Comparison of ENCODE assay signal across 31 cellular contexts in the genomic region with DNA sequence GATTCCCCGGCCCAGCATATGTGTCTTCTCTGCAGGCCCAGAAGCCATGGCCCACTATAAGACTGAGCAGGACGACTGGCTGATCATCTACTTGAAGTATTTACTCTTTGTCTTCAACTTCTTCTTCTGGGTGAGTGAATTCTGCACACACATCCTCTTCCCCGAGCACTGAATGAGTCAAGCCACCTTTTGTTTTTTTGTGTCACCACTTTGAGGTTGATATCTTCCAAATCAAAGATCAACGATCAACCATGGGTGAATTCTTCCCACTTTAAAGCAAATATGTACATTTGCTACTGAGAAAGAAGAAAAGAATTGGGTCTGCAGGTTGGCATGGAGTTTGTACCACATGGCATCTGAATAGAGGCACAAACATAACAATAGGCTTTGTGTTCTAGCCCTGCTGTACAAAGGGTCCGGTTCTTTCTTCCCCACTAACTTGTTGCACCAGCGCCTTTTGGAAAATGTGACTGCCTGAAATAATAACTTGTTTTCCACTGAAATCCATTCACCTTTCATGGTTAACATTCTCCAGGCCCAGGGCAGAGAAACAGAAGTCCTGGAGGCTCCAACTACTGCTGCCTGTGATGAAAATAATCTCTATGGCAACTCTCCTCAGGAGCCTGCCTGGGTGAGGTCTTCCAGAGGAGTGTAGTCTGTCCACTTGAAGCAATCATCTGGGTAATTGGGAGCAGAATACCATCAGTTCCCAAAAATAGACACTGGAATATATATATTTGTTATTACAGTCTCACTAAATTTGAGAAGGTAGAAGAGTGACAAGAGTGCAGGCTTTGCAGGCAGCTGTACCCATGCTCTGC. TPM values are rescaled to one million over a fixed set of nuclear protein-coding genes. Genes with fewer than 3 reads are reported as not detected.
A peak's percentile ranks its signal among the peaks of the same experiment; 100 is the strongest.
DNase-seq lines count a peak whose midpoint lies in the region; ATAC-seq and TF ChIP-seq lines count a peak whose summit lies in the region.
"Had no signal": no experiment of that assay in that cellular context is flagged by ENCODE, and none has a peak within 500 bp of the region (broad histone marks: within the 10 kb centered on the region; RNA-seq: fewer than 3 reads in every experiment).

No MANE protein-coding gene starts in this region.

- H3K4me3 ChIP-seq in naive thymus-derived CD4-positive, alpha-beta T cell (ENCODE audit: low read length), result no peak overlapping the region
- H3K4me3 ChIP-seq: Peyer's patch, SJCRH30, smooth muscle cell, tibial artery had no signal

- no peaks in the 10 kb centered on the region for H3K36me3 ChIP-seq in naive thymus-derived CD4-positive, alpha-beta T cell (ENCODE audit: control insufficient read depth in 2 of 3, insufficient read depth in 3 of 3, low read length in 3 of 3)
- H3K36me3 ChIP-seq: BE2C, Peyer's patch, SJCRH30, tibial artery had no signal

- no peak overlapping the region for H3K4me3 Mint-ChIP-seq in stimulated activated naive CD8-positive, alpha-beta T cell treated with anti-CD3 and anti-CD28 coated beads, Interleukin-15, amount 100 ng/mL, for 72 hours
- peak overlapping the region; percentile 4 for H3K4me3 Mint-ChIP-seq in glutamatergic neuron (ENCODE audit: unreplicated experiment)
- no peak overlapping the region for H3K4me3 Mint-ChIP-seq in naive thymus-derived CD4-positive, alpha-beta T cell
- H3K4me3 Mint-ChIP-seq in activated T-cell treated with anti-CD3 and anti-CD28 coated beads, Interleukin-2, amount 50 U/mL, for 4 hours, result no peak overlapping the region
- H3K4me3 Mint-ChIP-seq: activated CD8-positive, alpha-beta memory T cell treated with anti-CD3 and anti-CD28 coated beads, Interleukin-2, amount 10 ng/mL, durations not matched to agents 7 days and 5 days; activated naive CD8-positive, alpha-beta T cell treated with anti-CD3 and anti-CD28 coated beads, Interleukin-2, amount 50 U/mL, for 24 hours; CD8-positive, alpha-beta T cell; central memory CD8-positive, alpha-beta T cell; dendritic cell treated with granulocyte-macrophage colony-stimulating factor and Interleukin-4, amounts not matched to agents 40 ng/mL and 50 ng/mL, for 4 days; endodermal cell; nephron; stimulated activated naive CD8-positive, alpha-beta T cell treated with anti-CD3 and anti-CD28 coated beads, Interleukin-15, Interleukin-2, amounts not matched to agents 100 ng/mL and 50 ng/mL, for 24 hours had no signal

- no peak for TF ChIP-seq CTCF in glutamatergic neuron (IDR thresholded peaks at IDR 0.05; ENCODE audit: partially characterized antibody, unreplicated experiment)
- no peak for TF ChIP-seq CTCF in GM10266 (IDR thresholded peaks at IDR 0.05; ENCODE audit: control insufficient read depth, insufficient read depth, low read depth, missing control alignments)

- intact Hi-C loops in naive thymus-derived CD4-positive, alpha-beta T cell (cut with micrococcal nuclease), result no loop called here

- H3K36me3 Mint-ChIP-seq in glutamatergic neuron (ENCODE audit: unreplicated experiment), result peaks cover 21% of the 10 kb centered on the region
- no peaks in the 10 kb centered on the region for H3K36me3 Mint-ChIP-seq in naive thymus-derived CD4-positive, alpha-beta T cell
- H3K36me3 Mint-ChIP-seq in activated T-cell treated with anti-CD3 and anti-CD28 coated beads, Interleukin-2, amount 50 U/mL, for 4 hours (ENCODE audit: insufficient read depth), result no peaks in the 10 kb centered on the region
- H3K36me3 Mint-ChIP-seq: activated CD8-positive, alpha-beta memory T cell treated with anti-CD3 and anti-CD28 coated beads, Interleukin-2, amount 10 ng/mL, durations not matched to agents 7 days and 5 days; CD8-positive, alpha-beta T cell had no signal

- no peaks in the 10 kb centered on the region for H3K4me1 Mint-ChIP-seq in stimulated activated naive CD8-positive, alpha-beta T cell treated with anti-CD3 and anti-CD28 coated beads, Interleukin-15, amount 100 ng/mL, for 72 hours
- H3K4me1 Mint-ChIP-seq in glutamatergic neuron (ENCODE audit: low read depth, unreplicated experiment), result peaks cover 5% of the 10 kb centered on the region
- peaks cover 0 to 6% (median 0%) of the 10 kb centered on the region in 7 donors for H3K4me1 Mint-ChIP-seq in naive thymus-derived CD4-positive, alpha-beta T cell
- no peaks in the 10 kb centered on the region for H3K4me1 Mint-ChIP-seq in activated T-cell treated with anti-CD3 and anti-CD28 coated beads, Interleukin-2, amount 50 U/mL, for 4 hours (ENCODE audit: low read depth)
- H3K4me1 Mint-ChIP-seq: nephron had no signal

- CTCF ChIA-PET in naive thymus-derived CD4-positive, alpha-beta T cell (lab: Charles Lee), result no interaction called here

- POLR2A ChIA-PET in naive thymus-derived CD4-positive, alpha-beta T cell (lab: Charles Lee), result no interaction called here

- H3K27ac Mint-ChIP-seq in stimulated activated naive CD8-positive, alpha-beta T cell treated with anti-CD3 and anti-CD28 coated beads, Interleukin-15, amount 100 ng/mL, for 72 hours, result no peak overlapping the region
- H3K27ac Mint-ChIP-seq in glutamatergic neuron (ENCODE audit: unreplicated experiment), result no peak overlapping the region
- H3K27ac Mint-ChIP-seq in naive thymus-derived CD4-positive, alpha-beta T cell, result no peak overlapping the region
- H3K27ac Mint-ChIP-seq: activated CD8-positive, alpha-beta memory T cell treated with anti-CD3 and anti-CD28 coated beads, Interleukin-2, amount 10 ng/mL, durations not matched to agents 7 days and 5 days; activated naive CD8-positive, alpha-beta T cell treated with anti-CD3 and anti-CD28 coated beads, Interleukin-2, amount 50 U/mL, for 24 hours; CD8-positive, alpha-beta T cell; dendritic cell treated with granulocyte-macrophage colony-stimulating factor and Interleukin-4, amounts not matched to agents 40 ng/mL and 50 ng/mL, for 4 days; endodermal cell; nephron; stimulated activated naive CD8-positive, alpha-beta T cell treated with anti-CD3 and anti-CD28 coated beads, Interleukin-15, Interleukin-2, amounts not matched to agents 100 ng/mL and 50 ng/mL, for 24 hours had no signal

- peak; percentile 19 for ATAC-seq in stimulated activated naive CD8-positive, alpha-beta T cell treated with anti-CD3 and anti-CD28 coated beads, Interleukin-15, Interleukin-2, amounts not matched to agents 100 U/mL and 50 U/mL, for 24 hours
- ATAC-seq in stimulated activated naive CD8-positive, alpha-beta T cell treated with anti-CD3 and anti-CD28 coated beads, Interleukin-15, amount 100 ng/mL, for 72 hours, result no peak
- ATAC-seq in naive thymus-derived CD4-positive, alpha-beta T cell, result no peak
- ATAC-seq in activated T-cell treated with anti-CD3 and anti-CD28 coated beads, Interleukin-2, amount 50 U/mL, for 4 hours, result no peak
- ATAC-seq: activated CD8-positive, alpha-beta memory T cell treated with anti-CD3 and anti-CD28 coated beads, Interleukin-2, amount 10 ng/mL, durations not matched to agents 7 days and 5 days; activated naive CD8-positive, alpha-beta T cell treated with anti-CD3 and anti-CD28 coated beads, Interleukin-2, amount 50 U/mL, for 24 hours; CD8-positive, alpha-beta T cell; HCT116 had no signal

- H3K27me3 ChIP-seq in naive thymus-derived CD4-positive, alpha-beta T cell (ENCODE audit: control insufficient read depth in 2 of 2, insufficient read depth in 2 of 2, low read length in 2 of 2), result no peaks in the 10 kb centered on the region
- H3K27me3 ChIP-seq: BE2C, Peyer's patch, SJCRH30 had no signal

- H3K9me3 ChIP-seq in naive thymus-derived CD4-positive, alpha-beta T cell (ENCODE audit: control insufficient read depth in 2 of 3, low read length in 3 of 3), result no peaks in the 10 kb centered on the region
- H3K9me3 ChIP-seq: BE2C, Peyer's patch, SJCRH30, tibial artery had no signal

- DNase-seq in stimulated activated naive CD8-positive, alpha-beta T cell treated with anti-CD3 and anti-CD28 coated beads, Interleukin-15, Interleukin-2, amounts not matched to agents 100 U/mL and 50 U/mL, for 24 hours, result no peak
- no peak for DNase-seq in stimulated activated naive CD8-positive, alpha-beta T cell treated with anti-CD3 and anti-CD28 coated beads, Interleukin-15, amount 100 ng/mL, for 72 hours
- DNase-seq in glutamatergic neuron, result no peak
- peak; percentile 64 for DNase-seq in midbrain (lab: John Stamatoyannopoulos, UW)
- DNase-seq in GM10266 (ENCODE audit: extremely low spot score), result no peak
- DNase-seq in RPMI8226, result no peak
- no peak for DNase-seq in naive thymus-derived CD4-positive, alpha-beta T cell
- DNase-seq in activated T-cell treated with anti-CD3 and anti-CD28 coated beads, Interleukin-2, amount 50 U/mL, for 4 hours, result no peak
- DNase-seq: ACHN; activated CD4-positive, alpha-beta T cell treated with anti-CD3 and anti-CD28 coated beads, Interleukin-2, amount 50 U/mL, for 4 hours; activated CD4-positive, CD25-positive, alpha-beta regulatory T cell; activated CD8-positive, alpha-beta memory T cell treated with anti-CD3 and anti-CD28 coated beads, Interleukin-2, amount 10 ng/mL, durations not matched to agents 7 days and 5 days; activated naive CD8-positive, alpha-beta T cell treated with anti-CD3 and anti-CD28 coated beads, Interleukin-2, amount 50 U/mL, for 24 hours; activated T-cell treated with anti-CD3 and anti-CD28 coated beads, Interleukin-2, amount 50 U/mL, for 48 hours; BE2C; CD8-positive, alpha-beta T cell; DMS 273 treated with DMSO at 0.1 percent for 48 hours; endodermal cell; NCI-H446; NCI-H774; retina; SJCRH30; tibial artery had no signal

- H3K27me3 Mint-ChIP-seq in stimulated activated naive CD8-positive, alpha-beta T cell treated with anti-CD3 and anti-CD28 coated beads, Interleukin-15, amount 100 ng/mL, for 72 hours, result peaks cover 20% of the 10 kb centered on the region
- H3K27me3 Mint-ChIP-seq in glutamatergic neuron (ENCODE audit: unreplicated experiment), result no peaks in the 10 kb centered on the region
- peaks cover 0 to 14% (median 6%) of the 10 kb centered on the region in 5 donors for H3K27me3 Mint-ChIP-seq in naive thymus-derived CD4-positive, alpha-beta T cell
- peaks cover 6% of the 10 kb centered on the region for H3K27me3 Mint-ChIP-seq in activated T-cell treated with anti-CD3 and anti-CD28 coated beads, Interleukin-2, amount 50 U/mL, for 4 hours (ENCODE audit: low read depth)
- H3K27me3 Mint-ChIP-seq: stimulated activated naive CD8-positive, alpha-beta T cell treated with anti-CD3 and anti-CD28 coated beads, Interleukin-15, Interleukin-2, amounts not matched to agents 100 ng/mL and 50 ng/mL, for 24 hours had no signal

- no peaks in the 10 kb centered on the region for H3K4me1 ChIP-seq in naive thymus-derived CD4-positive, alpha-beta T cell (ENCODE audit: control insufficient read depth in 2 of 2, insufficient read depth in 2 of 2, low read length in 2 of 2)
- H3K4me1 ChIP-seq: BE2C, Peyer's patch, tibial artery had no signal

- no peaks in the 10 kb centered on the region for H3K9me3 Mint-ChIP-seq in stimulated activated naive CD8-positive, alpha-beta T cell treated with anti-CD3 and anti-CD28 coated beads, Interleukin-15, amount 100 ng/mL, for 72 hours
- H3K9me3 Mint-ChIP-seq in glutamatergic neuron (ENCODE audit: unreplicated experiment), result peaks cover 6% of the 10 kb centered on the region
- peaks cover 0 to 1% (median 0%) of the 10 kb centered on the region in 11 donors for H3K9me3 Mint-ChIP-seq in naive thymus-derived CD4-positive, alpha-beta T cell
- H3K9me3 Mint-ChIP-seq in activated T-cell treated with anti-CD3 and anti-CD28 coated beads, Interleukin-2, amount 50 U/mL, for 4 hours, result no peaks in the 10 kb centered on the region
- H3K9me3 Mint-ChIP-seq: activated naive CD8-positive, alpha-beta T cell treated with anti-CD3 and anti-CD28 coated beads, Interleukin-2, amount 50 U/mL, for 24 hours; CD8-positive, alpha-beta T cell; central memory CD8-positive, alpha-beta T cell; dendritic cell treated with granulocyte-macrophage colony-stimulating factor and Interleukin-4, amounts not matched to agents 40 ng/mL and 50 ng/mL, for 4 days; nephron; stimulated activated naive CD8-positive, alpha-beta T cell treated with anti-CD3 and anti-CD28 coated beads, Interleukin-15, Interleukin-2, amounts not matched to agents 100 ng/mL and 50 ng/mL, for 24 hours had no signal

- H3K27ac ChIP-seq in naive thymus-derived CD4-positive, alpha-beta T cell (ENCODE audit: low read depth, low read length), result no peak overlapping the region
- H3K27ac ChIP-seq: SJCRH30, tibial artery had no signal

RNA-seq across cellular contexts. Expression of a gene that starts 27.6 kb away (rescaled TPM):
- total RNA-seq in glutamatergic neuron (ENCODE audit: unreplicated experiment), result 31.0 TPM
- not detected for total RNA-seq in naive thymus-derived CD4-positive, alpha-beta T cell
- not detected for polyA plus RNA-seq in naive thymus-derived CD4-positive, alpha-beta T cell
- total RNA-seq in activated T-cell treated with anti-CD3 and anti-CD28 coated beads, Interleukin-2, amount 50 U/mL, for 4 hours, result not detected
- total RNA-seq: activated CD8-positive, alpha-beta memory T cell treated with anti-CD3 and anti-CD28 coated beads, Interleukin-2, amount 10 ng/mL, durations not matched to agents 7 days and 5 days; CD8-positive, alpha-beta T cell; T-helper 1 cell treated with Interleukin-12 subunit alpha and Interleukin-12 subunit beta and Interleukin-4 antibody, amounts not matched to agents 30 ng/mL and 1 ng/mL, for 36 hours had no signal

Comparison
In these comparisons a context has a peak if more than half of its experiments do, and no peak if none do; other contexts are left out.
1. RNA of a gene that starts 27.6 kb away (total RNA-seq): 31.0 TPM in glutamatergic neuron (single experiment); not detected in naive thymus-derived CD4-positive, alpha-beta T cell and not detected in activated T-cell treated with anti-CD3 and anti-CD28 coated beads, Interleukin-2, amount 50 U/mL, for 4 hours; every median in the first group is over 10 times any median in the second.